8 cellular contexts compared by ENCODE assay signal in the genomic region with DNA sequence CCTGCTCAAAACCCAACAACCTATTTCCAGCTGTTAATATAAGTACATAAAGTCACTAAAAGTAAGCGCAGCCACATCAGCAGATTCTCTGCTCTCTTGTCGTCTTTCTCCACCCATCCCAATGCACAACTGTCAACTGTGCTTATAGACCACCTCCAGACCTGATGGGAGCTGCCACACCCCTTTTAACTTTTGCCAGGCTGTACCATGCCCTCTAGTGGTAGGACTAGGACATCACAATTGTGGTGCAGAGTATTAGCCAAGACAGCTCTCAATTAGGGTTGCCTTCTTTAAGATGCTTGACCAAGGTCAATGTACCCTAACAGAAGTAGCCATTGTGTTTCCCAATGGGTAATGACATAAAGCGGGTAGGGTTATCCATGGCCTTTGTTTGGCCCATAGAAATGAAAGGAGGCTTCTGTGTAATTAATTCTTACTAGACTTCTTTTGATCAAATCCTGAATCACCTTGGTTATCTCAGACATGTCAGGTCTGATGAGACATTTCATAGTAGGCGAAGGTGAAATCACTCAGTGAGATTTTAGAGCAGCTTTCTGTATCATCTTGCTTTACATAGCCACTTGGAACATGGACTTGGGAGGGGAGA.
A peak's percentile ranks its signal among the peaks of the same experiment; 100 is the strongest.
DNase-seq lines count a peak whose midpoint lies in the region; ATAC-seq and TF ChIP-seq lines count a peak whose summit lies in the region.

No MANE protein-coding gene starts in this region.

- no peaks in the 10 kb centered on the region for H3K9me3 ChIP-seq in right lobe of liver

- ATAC-seq in GM18867 (IDR thresholded peaks at IDR 0.05; ENCODE audit: unreplicated experiment) (peak; percentile 85), HG03064 (IDR thresholded peaks at IDR 0.05; ENCODE audit: low read depth, unreplicated experiment) (peak; percentile 79), right lobe of liver (peak; percentile 87 to 95 (median 90))
- peak; percentile 83 for ATAC-seq in stimulated activated naive CD8-positive, alpha-beta T cell treated with anti-CD3 and anti-CD28 coated beads, Interleukin-15, Interleukin-2, amounts not matched to agents 100 U/mL and 50 U/mL, for 24 hours

- no peak overlapping the region for H3K4me3 ChIP-seq in choroid plexus epithelial cell (ENCODE audit: low read depth, low read length)
- H3K4me3 ChIP-seq in right lobe of liver = no peak overlapping the region

- H3K27me3 Mint-ChIP-seq in CD14-positive monocyte (ENCODE audit: low read depth in 3 of 3) = no peaks in the 10 kb centered on the region

- TF ChIP-seq POLR2A in right lobe of liver (IDR thresholded peaks at IDR 0.05) = no peak

- H3K4me1 Mint-ChIP-seq in CD14-positive monocyte = no peaks in the 10 kb centered on the region

- H3K27ac Mint-ChIP-seq in CD14-positive monocyte = peak overlapping the region in 2 of 7 donors; percentile 20 to 46

- no peak overlapping the region for H3K27ac ChIP-seq in right lobe of liver

- TF ChIP-seq CTCF in CD14-positive monocyte (IDR thresholded peaks at IDR 0.05) (peak; percentile 94), choroid plexus epithelial cell (conservative IDR thresholded peaks at IDR 0.05; ENCODE audit: low read depth, low read length) (peak; percentile 94), right lobe of liver (IDR thresholded peaks at IDR 0.05) (peak; percentile 87 to 93 (median 90))

- DNase-seq in CD14-positive monocyte (ENCODE audit: low spot score) = no peak
- peak; percentile 39 for DNase-seq in NCI-H2029 treated with DMSO at 0.1 percent for 48 hours (lab: John Stamatoyannopoulos, UW)
- DNase-seq in UCSD-AML1 (lab: John Stamatoyannopoulos, UW; ENCODE audit: unreplicated experiment) = peak; percentile 14
- DNase-seq in choroid plexus epithelial cell (ENCODE audit: low read depth) = peak; percentile 80
- peak in 1 of 3 donors; percentile 51 for DNase-seq in right lobe of liver
- peak; percentile 42 for DNase-seq in stimulated activated naive CD8-positive, alpha-beta T cell treated with anti-CD3 and anti-CD28 coated beads, Interleukin-15, Interleukin-2, amounts not matched to agents 100 U/mL and 50 U/mL, for 24 hours

- 19% methylated on average over 4 of the region's 4 CpGs for WGBS in right lobe of liver (ENCODE audit: insufficient coverage, low coverage, low lambda C conversion rate, missing lambda C conversion rate)

- H3K9me3 Mint-ChIP-seq in CD14-positive monocyte = no peaks in the 10 kb centered on the region

- no peak overlapping the region for H3K4me3 Mint-ChIP-seq in CD14-positive monocyte

- H3K36me3 ChIP-seq in right lobe of liver = no peaks in the 10 kb centered on the region

- intact Hi-C loops in CD14-positive monocyte (cut with micrococcal nuclease) = no loop called here
- intact Hi-C loops in right lobe of liver (cut with DNase I) = loop anchor here in 1 of 2 donors (10.0 kb wide), 1 partner anchor 167 kb away; no protein-coding TSS in a partner anchor

- peaks cover 18 to 26% of the 10 kb centered on the region in 2 donors for H3K36me3 Mint-ChIP-seq in CD14-positive monocyte

- no peaks in the 10 kb centered on the region for H3K27me3 ChIP-seq in right lobe of liver

- peaks cover 0 to 1% (median 0%) of the 10 kb centered on the region in 4 donors for H3K4me1 ChIP-seq in right lobe of liver
